ENCODE assay signal across 3 cellular contexts in the genomic region with DNA sequence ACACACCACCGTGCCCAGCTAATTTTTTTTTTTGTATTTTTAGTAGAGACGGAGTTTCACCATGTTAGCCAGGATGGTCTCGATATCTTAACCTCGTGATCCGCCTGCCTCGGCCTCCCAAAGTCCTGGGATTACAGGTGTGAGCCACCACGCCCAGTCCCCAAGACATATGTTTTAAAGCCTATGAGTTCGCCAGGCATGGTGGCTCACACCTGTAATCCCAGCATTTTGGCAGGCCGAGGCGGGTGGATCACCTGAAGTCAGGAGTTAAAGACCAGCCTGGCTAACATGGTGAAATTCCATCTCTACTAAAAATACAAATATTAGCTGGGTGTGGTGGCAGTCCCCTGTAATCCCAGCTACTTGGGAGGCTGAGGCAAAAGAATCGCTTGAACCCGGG. TPM values are rescaled to one million over a fixed set of nuclear protein-coding genes. Genes with fewer than 3 reads are reported as not detected.
A peak's percentile ranks its signal among the peaks of the same experiment; 100 is the strongest.
DNase-seq lines count a peak whose midpoint lies in the region; TF ChIP-seq lines count a peak whose summit lies in the region.
"Not testable (repeated sequence)": the region's sequence is repeated elsewhere in the genome, so short reads cannot be mapped to it uniquely, and the experiment has no call there.

No MANE protein-coding gene starts in this region.

- H3K4me3 Mint-ChIP-seq in osteocyte (ENCODE audit: unreplicated experiment) = not testable (repeated sequence)

- TF ChIP-seq CTCF in VCaP (conservative IDR thresholded peaks at IDR 0.05); colonic mucosa (IDR thresholded peaks at IDR 0.05); osteocyte (IDR thresholded peaks at IDR 0.05): not testable (repeated sequence)

- not testable (repeated sequence) for H3K9me3 ChIP-seq in colonic mucosa

- H3K9ac ChIP-seq in colonic mucosa (ENCODE audit: low read depth in 2 of 2, low read length in 2 of 2) = not testable (repeated sequence)

- intact Hi-C loops in colonic mucosa (cut with DNase I) = loop anchor here (10.0 kb wide), 1 partner anchor 282 kb away; no protein-coding TSS in a partner anchor

- not testable (repeated sequence) for H3K27me3 ChIP-seq in colonic mucosa

- H3K4me1 ChIP-seq in colonic mucosa = not testable (repeated sequence)

- H3K4me3 ChIP-seq in colonic mucosa = not testable (repeated sequence)

- not testable (repeated sequence) for H3K9me3 Mint-ChIP-seq in osteocyte (ENCODE audit: unreplicated experiment)

- H3K27ac ChIP-seq in VCaP = peak overlapping the region; percentile 71
- H3K27ac ChIP-seq in colonic mucosa = peak overlapping the region; percentile 67

- not testable (repeated sequence) for H3K27ac Mint-ChIP-seq in osteocyte (ENCODE audit: unreplicated experiment)

- not testable (repeated sequence) for H3K36me3 ChIP-seq in colonic mucosa

- not testable (repeated sequence) for H3K4me1 Mint-ChIP-seq in osteocyte (ENCODE audit: unreplicated experiment)

- not testable (repeated sequence) for H3K27me3 Mint-ChIP-seq in osteocyte (ENCODE audit: unreplicated experiment)

- peaks cover 14% of the 10 kb centered on the region for H3K36me3 Mint-ChIP-seq in osteocyte (ENCODE audit: unreplicated experiment)

- not testable (repeated sequence) for DNase-seq in colonic mucosa
- DNase-seq in osteocyte (ENCODE audit: extremely low spot score, unreplicated experiment) = peak; percentile 51

RNA-seq across cellular contexts. Expression of a gene that starts 43.4 kb away (rescaled TPM):
- total RNA-seq in colonic mucosa (10 to 100 TPM; 20.1 to 25.5 TPM), osteocyte (13.0 and 14.2 TPM in 2 replicates)
